In the genomic region with DNA sequence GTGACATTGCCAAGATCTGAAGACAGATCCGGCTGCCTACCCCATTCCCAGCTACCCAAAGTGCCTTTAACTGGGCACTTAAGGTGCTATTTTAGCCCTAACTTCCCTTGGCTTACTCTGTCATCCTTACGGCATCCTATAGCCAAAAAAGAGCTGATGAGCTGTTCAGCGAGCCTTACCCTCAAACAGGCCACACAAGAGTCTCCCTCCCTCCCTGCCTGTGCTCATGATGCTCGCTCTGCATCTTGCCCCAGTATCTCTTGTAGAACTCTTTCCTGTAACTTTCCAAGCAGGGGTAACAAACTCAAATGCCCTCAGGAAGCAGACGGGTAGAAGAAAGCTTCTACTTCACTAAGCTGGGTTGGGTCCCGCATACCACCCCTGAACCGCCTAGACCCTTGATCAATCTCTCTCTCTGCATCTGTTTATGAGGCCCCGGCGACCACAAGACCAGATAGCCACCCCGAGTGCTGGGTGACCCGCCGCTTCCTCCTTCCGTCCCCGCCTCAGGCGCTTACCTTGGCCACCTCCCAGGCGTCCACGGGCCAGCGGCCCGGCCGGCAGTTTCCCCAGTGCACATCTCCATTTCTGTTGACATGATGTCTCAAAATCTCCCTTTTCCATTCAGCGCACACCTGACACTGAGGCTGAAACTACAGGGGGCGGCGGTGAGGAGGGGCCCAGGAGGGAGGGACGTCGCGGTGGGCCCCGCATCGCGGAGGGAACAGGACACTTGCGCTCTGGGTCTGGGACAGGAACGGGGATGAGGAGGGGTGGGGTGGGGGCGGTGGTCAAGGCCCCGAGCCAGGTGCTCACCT, we compare ENCODE assay signal across 1 cellular context.
A peak's percentile ranks its signal among the peaks of the same experiment; 100 is the strongest.
TF ChIP-seq lines count a peak whose summit lies in the region.

No MANE protein-coding gene starts in this region.

TF ChIP-seq in HEK293, 187 proteins besides CTCF, POLR2A, EP300 and RAD21 (continued from another document):
- TF ChIP-seq, protein P1, sequence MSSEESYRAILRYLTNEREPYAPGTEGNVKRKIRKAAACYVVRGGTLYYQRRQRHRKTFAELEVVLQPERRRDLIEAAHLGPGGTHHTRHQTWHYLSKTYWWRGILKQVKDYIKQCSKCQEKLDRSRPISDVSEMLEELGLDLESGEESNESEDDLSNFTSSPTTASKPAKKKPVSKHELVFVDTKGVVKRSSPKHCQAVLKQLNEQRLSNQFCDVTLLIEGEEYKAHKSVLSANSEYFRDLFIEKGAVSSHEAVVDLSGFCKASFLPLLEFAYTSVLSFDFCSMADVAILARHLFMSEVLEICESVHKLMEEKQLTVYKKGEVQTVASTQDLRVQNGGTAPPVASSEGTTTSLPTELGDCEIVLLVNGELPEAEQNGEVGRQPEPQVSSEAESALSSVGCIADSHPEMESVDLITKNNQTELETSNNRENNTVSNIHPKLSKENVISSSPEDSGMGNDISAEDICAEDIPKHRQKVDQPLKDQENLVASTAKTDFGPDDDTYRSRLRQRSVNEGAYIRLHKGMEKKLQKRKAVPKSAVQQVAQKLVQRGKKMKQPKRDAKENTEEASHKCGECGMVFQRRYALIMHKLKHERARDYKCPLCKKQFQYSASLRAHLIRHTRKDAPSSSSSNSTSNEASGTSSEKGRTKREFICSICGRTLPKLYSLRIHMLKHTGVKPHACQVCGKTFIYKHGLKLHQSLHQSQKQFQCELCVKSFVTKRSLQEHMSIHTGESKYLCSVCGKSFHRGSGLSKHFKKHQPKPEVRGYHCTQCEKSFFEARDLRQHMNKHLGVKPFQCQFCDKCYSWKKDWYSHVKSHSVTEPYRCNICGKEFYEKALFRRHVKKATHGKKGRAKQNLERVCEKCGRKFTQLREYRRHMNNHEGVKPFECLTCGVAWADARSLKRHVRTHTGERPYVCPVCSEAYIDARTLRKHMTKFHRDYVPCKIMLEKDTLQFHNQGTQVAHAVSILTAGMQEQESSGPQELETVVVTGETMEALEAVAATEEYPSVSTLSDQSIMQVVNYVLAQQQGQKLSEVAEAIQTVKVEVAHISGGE (tag by site-specific recombination; conservative IDR thresholded peaks at IDR 0.05; ENCODE audit: low read depth): peak; percentile 38; the same call in 1 of the 2 replicates
- peak; percentile 41 for TF ChIP-seq ZBTB8A (tag by site-specific recombination; IDR thresholded peaks at IDR 0.05)
- TF ChIP-seq, protein P2, sequence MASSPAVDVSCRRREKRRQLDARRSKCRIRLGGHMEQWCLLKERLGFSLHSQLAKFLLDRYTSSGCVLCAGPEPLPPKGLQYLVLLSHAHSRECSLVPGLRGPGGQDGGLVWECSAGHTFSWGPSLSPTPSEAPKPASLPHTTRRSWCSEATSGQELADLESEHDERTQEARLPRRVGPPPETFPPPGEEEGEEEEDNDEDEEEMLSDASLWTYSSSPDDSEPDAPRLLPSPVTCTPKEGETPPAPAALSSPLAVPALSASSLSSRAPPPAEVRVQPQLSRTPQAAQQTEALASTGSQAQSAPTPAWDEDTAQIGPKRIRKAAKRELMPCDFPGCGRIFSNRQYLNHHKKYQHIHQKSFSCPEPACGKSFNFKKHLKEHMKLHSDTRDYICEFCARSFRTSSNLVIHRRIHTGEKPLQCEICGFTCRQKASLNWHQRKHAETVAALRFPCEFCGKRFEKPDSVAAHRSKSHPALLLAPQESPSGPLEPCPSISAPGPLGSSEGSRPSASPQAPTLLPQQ (tag by site-specific recombination; IDR thresholded peaks at IDR 0.05): peak; percentile 97
- TF ChIP-seq, protein P3, sequence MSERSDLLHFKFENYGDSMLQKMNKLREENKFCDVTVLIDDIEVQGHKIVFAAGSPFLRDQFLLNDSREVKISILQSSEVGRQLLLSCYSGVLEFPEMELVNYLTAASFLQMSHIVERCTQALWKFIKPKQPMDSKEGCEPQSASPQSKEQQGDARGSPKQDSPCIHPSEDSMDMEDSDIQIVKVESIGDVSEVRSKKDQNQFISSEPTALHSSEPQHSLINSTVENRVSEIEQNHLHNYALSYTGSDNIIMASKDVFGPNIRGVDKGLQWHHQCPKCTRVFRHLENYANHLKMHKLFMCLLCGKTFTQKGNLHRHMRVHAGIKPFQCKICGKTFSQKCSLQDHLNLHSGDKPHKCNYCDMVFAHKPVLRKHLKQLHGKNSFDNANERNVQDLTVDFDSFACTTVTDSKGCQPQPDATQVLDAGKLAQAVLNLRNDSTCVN (tag by site-specific recombination; optimal IDR thresholded peaks at IDR 0.05): peak; percentile 24
